In the genomic region with DNA sequence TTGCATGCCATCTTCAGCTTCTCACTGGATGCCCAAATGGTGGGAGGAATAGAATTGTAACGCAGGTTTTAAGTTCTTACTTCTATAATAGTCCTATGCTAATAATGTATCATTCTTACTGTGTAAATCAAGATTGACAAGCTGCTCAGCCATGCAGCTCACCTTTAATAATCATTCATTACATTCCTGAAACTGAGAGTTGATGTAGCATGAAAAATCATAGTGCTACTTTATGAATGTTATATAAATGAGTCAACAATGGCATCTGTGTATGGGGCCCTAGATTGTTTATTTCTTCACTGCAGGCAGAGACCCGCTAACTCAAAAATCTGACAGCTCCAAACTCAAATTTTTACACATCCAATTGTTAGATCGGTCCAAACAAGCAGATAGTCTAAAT, we compare ENCODE assay signal across 1 cellular context.
TF ChIP-seq lines count a peak whose summit lies in the region.

No MANE protein-coding gene starts in this region.

TF ChIP-seq in GM23338, 12 proteins besides CTCF, POLR2A, EP300 and RAD21 (continued from another document):
- TF ChIP-seq ZNF331 (CRISPR knock-in tag; IDR thresholded peaks at IDR 0.05; ENCODE audit: low read depth) (no peak), NANOG (IDR thresholded peaks at IDR 0.05; ENCODE audit: borderline replicate concordance) (no peak), ZNF114 (CRISPR knock-in tag; IDR thresholded peaks at IDR 0.05) (no peak), POLR2AphosphoS5 (IDR thresholded peaks at IDR 0.05; ENCODE audit: low read depth) (no peak), CREB1 (CRISPR knock-in tag; IDR thresholded peaks at IDR 0.05; ENCODE audit: low read depth) (no peak), ETS1 (IDR thresholded peaks at IDR 0.05) (no peak)
